In genomic region chr19:45508681-45508930, GRCh38 we compare ENCODE assay signal across 8 cellular contexts. TPM values are rescaled to one million over a fixed set of nuclear protein-coding genes. Genes with fewer than 3 reads are reported as not detected.
DNase-seq lines count a peak whose midpoint lies in the region; ATAC-seq and TF ChIP-seq lines count a peak whose summit lies in the region.

No MANE protein-coding gene starts in this region.

- no peak for ATAC-seq in GM19463 (IDR thresholded peaks at IDR 0.05; ENCODE audit: unreplicated experiment)

- H3K36me3 ChIP-seq in SJCRH30 (no peaks in the 10 kb centered on the region), fibroblast of lung (ENCODE audit: control insufficient read depth, insufficient read depth, low read length) (peaks cover 2% of the 10 kb centered on the region)

- peak overlapping the region; percentile 76 for H3K27ac ChIP-seq in SJCRH30
- peak overlapping the region; percentile 36 for H3K27ac ChIP-seq in fibroblast of lung (ENCODE audit: insufficient read depth, low read length)

- no peaks in the 10 kb centered on the region for H3K4me1 ChIP-seq in SJCRH30
- peaks cover 12% of the 10 kb centered on the region for H3K4me1 ChIP-seq in fibroblast of lung (ENCODE audit: control insufficient read depth, extremely low read depth, insufficient read depth, low read length)

- H3K4me3 ChIP-seq in GM12864 (ENCODE audit: low read depth, low read length) (peak overlapping the region; percentile 94), SJCRH30 (peak overlapping the region; percentile 86), fibroblast of lung (replicated peaks in 1 of 4; ENCODE audit: control extremely low read depth in 1 of 4, insufficient read depth in 1 of 4, low read depth in 3 of 4, low read length in 4 of 4) (peak overlapping the region; percentile 65 to 96 (median 93)), retinal pigment epithelial cell (ENCODE audit: low read length) (peak overlapping the region; percentile 96)

- H4K20me1 ChIP-seq in fibroblast of lung (ENCODE audit: control insufficient read depth, extremely low read depth, insufficient read depth, low read length), result no peaks in the 10 kb centered on the region

- H3K4me2 ChIP-seq in fibroblast of lung (ENCODE audit: extremely low read depth, insufficient read depth, low read length), result peak overlapping the region; percentile 91

- H3K9me3 ChIP-seq in SJCRH30 (replicated peaks) (no peaks in the 10 kb centered on the region), fibroblast of lung (ENCODE audit: control insufficient read depth, insufficient read depth, low read depth, low read length) (no peaks in the 10 kb centered on the region)

- H3K27me3 ChIP-seq in SJCRH30 (no peaks in the 10 kb centered on the region), fibroblast of lung (ENCODE audit: control insufficient read depth, insufficient read depth, low read length) (no peaks in the 10 kb centered on the region)

- DNase-seq in GM12864 (ENCODE audit: low read depth), result no peak
- no peak for DNase-seq in SJCRH30
- no peak for DNase-seq in fibroblast of lung (ENCODE audit: low read depth in 2 of 2)
- no peak for DNase-seq in retinal pigment epithelial cell (ENCODE audit: low read depth)
- no peak for DNase-seq in NCI-H345 treated with DMSO at 0.1 percent for 48 hours (lab: John Stamatoyannopoulos, UW; ENCODE audit: unreplicated experiment)
- no peak for DNase-seq in NCI-H1105 (lab: John Stamatoyannopoulos, UW)
- no peak for DNase-seq in activated CD8-positive, alpha-beta memory T cell treated with anti-CD3 and anti-CD28 coated beads, Interleukin-2, amount 50 U/mL, for 4 hours

- no peak overlapping the region for H2AFZ ChIP-seq in fibroblast of lung (ENCODE audit: low read length)

- TF ChIP-seq CTCF in GM12864 (IDR thresholded peaks at IDR 0.05; ENCODE audit: low read depth, low read length, missing control alignments) (no peak), fibroblast of lung (conservative IDR thresholded peaks at IDR 0.05 in 1 of 2, IDR thresholded peaks at IDR 0.05 in 1 of 2; ENCODE audit: low read depth in 1 of 2, low read length in 2 of 2) (no peak), retinal pigment epithelial cell (conservative IDR thresholded peaks at IDR 0.05; ENCODE audit: low read depth, low read length) (no peak)

- H3K9ac ChIP-seq in fibroblast of lung (ENCODE audit: insufficient read depth, low read length), result peak overlapping the region; percentile 69

- H3K79me2 ChIP-seq in fibroblast of lung (ENCODE audit: control insufficient read depth, insufficient read depth, low read length), result peaks cover 59% of the 10 kb centered on the region

RNA-seq across cellular contexts. Expression of gene VASP, which starts 1.3 kb away (rescaled TPM):
- total RNA-seq in SJCRH30 (2014; rRNA removed; shearing (Covaris generic)), result 43.8 and 48.8 TPM in 2 replicates
- 33.1 and 40.3 TPM in 2 replicates for total RNA-seq in fibroblast of lung
- 62.3 and 67.9 TPM in 2 replicates for polyA plus RNA-seq in fibroblast of lung
- polyA plus RNA-seq in fibroblast of lung (2012), result 74.5 and 87.1 TPM in 2 replicates
- 70.0 and 82.2 TPM in 2 replicates for polyA minus RNA-seq in fibroblast of lung (ENCODE audit: low replicate concordance)

RNA-seq across cellular contexts. Expression of gene PPM1N, which starts 10.4 kb away (rescaled TPM):
- 1.0 and 1.4 TPM in 2 replicates for total RNA-seq in SJCRH30 (2014; rRNA removed; shearing (Covaris generic))
- total RNA-seq in fibroblast of lung, result 1.8 and 2.8 TPM in 2 replicates
- 2.3 and 2.6 TPM in 2 replicates for polyA plus RNA-seq in fibroblast of lung
- polyA plus RNA-seq in fibroblast of lung (2012), result 3.1 and 3.2 TPM in 2 replicates
- polyA minus RNA-seq in fibroblast of lung (ENCODE audit: low replicate concordance), result not detected in 2 replicates

RNA-seq across cellular contexts. Expression of gene RTN2, which starts 11.8 kb away (rescaled TPM):
- 29.3 and 30.9 TPM in 2 replicates for total RNA-seq in SJCRH30 (2014; rRNA removed; shearing (Covaris generic))
- 5.1 and 7.9 TPM in 2 replicates for total RNA-seq in fibroblast of lung
- polyA plus RNA-seq in fibroblast of lung, result 8.9 and 11.7 TPM in 2 replicates
- polyA plus RNA-seq in fibroblast of lung (2012), result 19.8 and 23.8 TPM in 2 replicates
- polyA minus RNA-seq in fibroblast of lung (ENCODE audit: low replicate concordance), result 15.0 and 45.2 TPM in 2 replicates

RNA-seq across cellular contexts. Expression of gene FOSB, which starts 40.8 kb away (rescaled TPM):
- 0.35 and 0.40 TPM in 2 replicates for total RNA-seq in SJCRH30 (2014; rRNA removed; shearing (Covaris generic))
- 9.5 and 24.9 TPM in 2 replicates for total RNA-seq in fibroblast of lung
- 2.8 and 48.6 TPM in 2 replicates for polyA plus RNA-seq in fibroblast of lung
- polyA plus RNA-seq in fibroblast of lung (2012), result 4.6 and 43.1 TPM in 2 replicates
- polyA minus RNA-seq in fibroblast of lung (ENCODE audit: low replicate concordance), result 20.3 and 218 TPM in 2 replicates
